In genomic region chr10:128859738-128860386, GRCh38 we compare ENCODE assay signal across 8 cellular contexts.
DNase-seq lines count a peak whose midpoint lies in the region; ATAC-seq and TF ChIP-seq lines count a peak whose summit lies in the region.

No MANE protein-coding gene starts in this region.

- H3K4me3 Mint-ChIP-seq in CD4-positive, alpha-beta T cell: no peak overlapping the region
- no peak overlapping the region for H3K4me3 Mint-ChIP-seq in GM23338

- H3K9me3 Mint-ChIP-seq in CD4-positive, alpha-beta T cell: no peaks in the 10 kb centered on the region
- H3K9me3 Mint-ChIP-seq in GM23338: peaks cover 3% of the 10 kb centered on the region; the same call in 2 of the 3 replicates

- no peaks in the 10 kb centered on the region for H3K79me2 ChIP-seq in GM23338 (replicated peaks; ENCODE audit: insufficient read depth)

- H3K27ac ChIP-seq in CD4-positive, alpha-beta T cell (ENCODE audit: low read depth, low read length): no peak overlapping the region
- H3K27ac ChIP-seq in GM23338 (ENCODE audit: low read depth): no peak overlapping the region
- no peak overlapping the region for H3K27ac ChIP-seq in VCaP

- H3F3A ChIP-seq in GM23338 (replicated peaks; ENCODE audit: low read depth): no peaks in the 10 kb centered on the region

- peak; percentile 41 for TF ChIP-seq CTCF in CD4-positive, alpha-beta T cell (IDR thresholded peaks at IDR 0.05)
- TF ChIP-seq CTCF in GM23338 (conservative IDR thresholded peaks at IDR 0.05; ENCODE audit: low read depth in 2 of 2): peak; percentile 63 to 82
- TF ChIP-seq CTCF in VCaP (conservative IDR thresholded peaks at IDR 0.05): peak; percentile 61
- TF ChIP-seq CTCF in omental fat pad (IDR thresholded peaks at IDR 0.05): peak in 1 of 3 donors; percentile 40

- intact Hi-C loops in CD4-positive, alpha-beta T cell (cut with DNase I, micrococcal nuclease): no loop called here
- intact Hi-C loops in left colon (cut with DNase I, micrococcal nuclease): no loop called here

- H3K27me3 ChIP-seq in CD4-positive, alpha-beta T cell (ENCODE audit: control insufficient read depth, insufficient read depth, low read length): no peaks in the 10 kb centered on the region
- no peaks in the 10 kb centered on the region for H3K27me3 ChIP-seq in GM23338 (ENCODE audit: insufficient read depth)

- H4K20me1 ChIP-seq in GM23338 (replicated peaks; ENCODE audit: insufficient read depth): no peaks in the 10 kb centered on the region

- H3K4me1 ChIP-seq in GM23338 (ENCODE audit: insufficient read depth): 0 out of 2 replicates have a peak, but pooled peaks cover 1% of the 10 kb centered on the region

- no peaks in the 10 kb centered on the region for H3K36me3 Mint-ChIP-seq in CD4-positive, alpha-beta T cell (ENCODE audit: low read depth)
- no peaks in the 10 kb centered on the region; the same call in 2 of the 3 replicates for H3K36me3 Mint-ChIP-seq in GM23338 (ENCODE audit: low read depth)

- no peak overlapping the region for H3K4me2 ChIP-seq in GM23338

- POLR2A ChIA-PET in CD4-positive, alpha-beta T cell (lab: Charles Lee): no interaction called here

- CTCF ChIA-PET in CD4-positive, alpha-beta T cell (lab: Charles Lee): no interaction called here

- no peaks in the 10 kb centered on the region for H3K9me3 ChIP-seq in CD4-positive, alpha-beta T cell (ENCODE audit: control insufficient read depth, low read length)

- no peak overlapping the region for H2AFZ ChIP-seq in GM23338

- H3K27me3 Mint-ChIP-seq in CD4-positive, alpha-beta T cell: peaks cover 5% of the 10 kb centered on the region
- peaks cover 5% of the 10 kb centered on the region for H3K27me3 Mint-ChIP-seq in GM23338 (ENCODE audit: insufficient read depth, low read depth, poor library complexity)

- no peak overlapping the region for H3K27ac Mint-ChIP-seq in CD4-positive, alpha-beta T cell
- no peak overlapping the region for H3K27ac Mint-ChIP-seq in GM23338

- H3K4me1 Mint-ChIP-seq in CD4-positive, alpha-beta T cell (ENCODE audit: low read depth): no peaks in the 10 kb centered on the region
- H3K4me1 Mint-ChIP-seq in GM23338: peaks cover 3% of the 10 kb centered on the region

- DNase-seq in CD4-positive, alpha-beta T cell: no peak
- DNase-seq in GM23338 (ENCODE audit: low spot score): peak; percentile 75
- DNase-seq in left colon: peak in 1 of 2 donors; percentile 62
- no peak for DNase-seq in NCI-H146 treated with DMSO at 0.1 percent for 48 hours (lab: John Stamatoyannopoulos, UW; ENCODE audit: unreplicated experiment)
- DNase-seq in omental fat pad (ENCODE audit: low spot score): no peak

- no peak for ATAC-seq in CD4-positive, alpha-beta T cell (ENCODE audit: poor library complexity)
- ATAC-seq in GM23338 (no peak), left colon (peak; percentile 64), GM18867 (IDR thresholded peaks at IDR 0.05; ENCODE audit: unreplicated experiment) (no peak), HG03095 (IDR thresholded peaks at IDR 0.05; ENCODE audit: unreplicated experiment) (no peak), omental fat pad (ENCODE audit: low FRiP score) (no peak)

- no peaks in the 10 kb centered on the region for H3K36me3 ChIP-seq in GM23338 (ENCODE audit: insufficient read depth)

- H3K4me3 ChIP-seq in GM23338: no peak overlapping the region

- peaks cover 4% of the 10 kb centered on the region; the same call in 1 of the 2 replicates for H3K9me2 ChIP-seq in GM23338 (ENCODE audit: insufficient read depth)

TF ChIP-seq in GM23338, 12 proteins besides CTCF, POLR2A, EP300 and RAD21:
- TF ChIP-seq ZNF331 (CRISPR knock-in tag; IDR thresholded peaks at IDR 0.05; ENCODE audit: low read depth) (no peak), CREB1 (CRISPR knock-in tag; IDR thresholded peaks at IDR 0.05; ENCODE audit: low read depth) (no peak), JUNB (IDR thresholded peaks at IDR 0.05; ENCODE audit: unreplicated experiment) (no peak), STAT1 (IDR thresholded peaks at IDR 0.05; ENCODE audit: unreplicated experiment) (no peak), ZNF114 (CRISPR knock-in tag; IDR thresholded peaks at IDR 0.05) (no peak)
